In the genomic region with DNA sequence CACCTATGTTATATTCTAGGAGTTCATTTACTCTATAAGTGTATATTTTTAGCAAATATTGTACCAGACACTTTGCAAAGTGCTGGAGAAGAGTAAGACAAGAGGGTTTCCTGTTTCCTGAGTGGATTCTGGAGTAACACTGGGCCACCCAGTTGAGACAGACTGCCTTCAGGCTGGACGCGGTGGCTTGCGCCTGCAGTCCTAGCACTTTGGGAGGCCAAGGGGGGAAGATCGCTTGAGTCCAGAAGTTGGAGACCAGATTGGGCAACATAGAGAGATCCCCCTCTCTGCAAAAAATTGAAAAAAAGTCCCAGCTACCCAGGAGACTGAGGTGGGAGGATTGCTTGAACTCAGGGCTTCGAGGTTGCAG, we compare ENCODE assay signal across 8 cellular contexts. TPM values are rescaled to one million over a fixed set of nuclear protein-coding genes. Genes with fewer than 3 reads are reported as not detected.
DNase-seq lines count a peak whose midpoint lies in the region; ATAC-seq, FAIRE-seq and TF ChIP-seq lines count a peak whose summit lies in the region.

No MANE protein-coding gene starts in this region.

- no peak for TF ChIP-seq CTCF in AG04450 (IDR thresholded peaks at IDR 0.05; ENCODE audit: low read depth, low read length)

- peaks cover 29% of the 10 kb centered on the region for H3K36me3 ChIP-seq in HUES64 (ENCODE audit: insufficient read depth, low read length)
- H3K36me3 ChIP-seq in naive thymus-derived CD4-positive, alpha-beta T cell (ENCODE audit: control insufficient read depth in 2 of 3, insufficient read depth in 3 of 3, low read length in 3 of 3), result peaks cover 9 to 35% (median 11%) of the 10 kb centered on the region in 3 experiments

- no peak for DNase-seq in AG04450 (ENCODE audit: low read depth, low spot score)
- DNase-seq in central memory CD8-positive, alpha-beta T cell (ENCODE audit: low spot score in 2 of 2), result no peak
- DNase-seq in naive thymus-derived CD4-positive, alpha-beta T cell, result no peak
- no peak for DNase-seq in urothelium cell line (ENCODE audit: low spot score)
- no peak for DNase-seq in putamen (ENCODE audit: low spot score)

- POLR2A ChIA-PET in AG04450 (lab: Yijun Ruan, JAX), result interaction anchor here (1.3 kb wide), 2 partner anchors 56 to 58 kb away, joined by 3 to 7 read pairs; no protein-coding TSS in a partner anchor
- POLR2A ChIA-PET in naive thymus-derived CD4-positive, alpha-beta T cell (lab: Charles Lee), result interaction anchor here (0.7 to 4.0 kb wide), 12 partner anchors 9 to 399 kb away, joined by 3 to 38 read pairs (median 5); a partner anchor contains a TSS

- 97% methylated on average over 5 of the region's 5 CpGs for WGBS in HUES64

- intact Hi-C loops in naive thymus-derived CD4-positive, alpha-beta T cell (cut with micrococcal nuclease), result loop anchor here (1.0 to 5.0 kb wide), 13 partner anchors 8 to 813 kb away; a partner anchor contains a TSS

- no peak for ATAC-seq in central memory CD8-positive, alpha-beta T cell (replicated peaks; ENCODE audit: extremely low read depth, poor library complexity, severe bottlenecking)
- ATAC-seq in naive thymus-derived CD4-positive, alpha-beta T cell, result no peak
- ATAC-seq in GM19395 (IDR thresholded peaks at IDR 0.05; ENCODE audit: unreplicated experiment) (no peak), GM21390 (IDR thresholded peaks at IDR 0.05; ENCODE audit: unreplicated experiment) (no peak)

- no peaks in the 10 kb centered on the region for H3K27me3 Mint-ChIP-seq in central memory CD8-positive, alpha-beta T cell
- peaks cover 0 to 4% (median 0%) of the 10 kb centered on the region in 5 donors for H3K27me3 Mint-ChIP-seq in naive thymus-derived CD4-positive, alpha-beta T cell

- peaks cover 42% of the 10 kb centered on the region for H3K4me1 Mint-ChIP-seq in central memory CD8-positive, alpha-beta T cell
- H3K4me1 Mint-ChIP-seq in naive thymus-derived CD4-positive, alpha-beta T cell, result peaks cover 30 to 51% (median 44%) of the 10 kb centered on the region in 7 donors

- peak overlapping the region; percentile 97 for H3K4me3 Mint-ChIP-seq in central memory CD8-positive, alpha-beta T cell
- peak overlapping the region; percentile 94 to 99 (median 98) for H3K4me3 Mint-ChIP-seq in naive thymus-derived CD4-positive, alpha-beta T cell

- H3K9me3 Mint-ChIP-seq in central memory CD8-positive, alpha-beta T cell, result no peaks in the 10 kb centered on the region
- H3K9me3 Mint-ChIP-seq in naive thymus-derived CD4-positive, alpha-beta T cell, result peaks cover 0 to 4% (median 0%) of the 10 kb centered on the region in 11 donors

- H3K27me3 ChIP-seq in AG04450 (ENCODE audit: control insufficient read depth, insufficient read depth, low read length), result no peaks in the 10 kb centered on the region
- H3K27me3 ChIP-seq in HUES64 (ENCODE audit: insufficient read depth, low read length), result no peaks in the 10 kb centered on the region
- H3K27me3 ChIP-seq in naive thymus-derived CD4-positive, alpha-beta T cell (ENCODE audit: control insufficient read depth in 2 of 2, insufficient read depth in 2 of 2, low read length in 2 of 2), result no peaks in the 10 kb centered on the region

- peak overlapping the region; percentile 94 for H3K9ac ChIP-seq in HUES64 (ENCODE audit: low read depth, low read length)

- H3K27ac Mint-ChIP-seq in central memory CD8-positive, alpha-beta T cell (ENCODE audit: low read depth), result peak overlapping the region; percentile 93
- H3K27ac Mint-ChIP-seq in naive thymus-derived CD4-positive, alpha-beta T cell, result peak overlapping the region; percentile 88 to 99 (median 97)

- H3K36me3 Mint-ChIP-seq in central memory CD8-positive, alpha-beta T cell (ENCODE audit: insufficient read depth), result peaks cover 21% of the 10 kb centered on the region
- peaks cover 9 to 25% (median 22%) of the 10 kb centered on the region in 5 donors for H3K36me3 Mint-ChIP-seq in naive thymus-derived CD4-positive, alpha-beta T cell

- CTCF ChIA-PET in AG04450 (lab: Charles Lee), result interaction anchor here (0.7 to 1.5 kb wide), 3 partner anchors 13 to 90 kb away, joined by 3 to 9 read pairs (median 4); no protein-coding TSS in a partner anchor
- CTCF ChIA-PET in naive thymus-derived CD4-positive, alpha-beta T cell (lab: Charles Lee), result interaction anchor here (0.6 kb wide), 2 partner anchors 55 to 460 kb away, joined by 3 to 4 read pairs; no protein-coding TSS in a partner anchor

- FAIRE-seq in urothelium cell line (lab: Jason Lieb, UNC), result no peak

- peaks cover 13% of the 10 kb centered on the region; the same call in 1 of the 2 replicates for H3K4me1 ChIP-seq in HUES64 (ENCODE audit: insufficient read depth, low read length)
- peaks cover 12 to 14% of the 10 kb centered on the region in 2 donors for H3K4me1 ChIP-seq in naive thymus-derived CD4-positive, alpha-beta T cell (ENCODE audit: control insufficient read depth in 2 of 2, insufficient read depth in 2 of 2, low read length in 2 of 2)

- H3K9me3 ChIP-seq in AG04450 (ENCODE audit: control insufficient read depth, insufficient read depth, low read length), result no peaks in the 10 kb centered on the region; the same call in 1 of the 2 replicates
- no peaks in the 10 kb centered on the region for H3K9me3 ChIP-seq in HUES64 (ENCODE audit: insufficient read depth, low read depth, low read length)
- H3K9me3 ChIP-seq in naive thymus-derived CD4-positive, alpha-beta T cell (ENCODE audit: control insufficient read depth in 2 of 3, low read length in 3 of 3), result no peaks in the 10 kb centered on the region

- H3K27ac ChIP-seq in AG04450 (ENCODE audit: low read depth, low read length) (no peak overlapping the region), HUES64 (ENCODE audit: low read depth, low read length) (no peak overlapping the region)
- peak overlapping the region; percentile 90 for H3K27ac ChIP-seq in naive thymus-derived CD4-positive, alpha-beta T cell (ENCODE audit: low read depth, low read length)

- peak overlapping the region; percentile 69; the same call in 1 of the 2 replicates for H3K4me3 ChIP-seq in AG04450 (ENCODE audit: low read depth, low read length)
- H3K4me3 ChIP-seq in HUES64 (ENCODE audit: low read length), result peak overlapping the region; percentile 67
- H3K4me3 ChIP-seq in naive thymus-derived CD4-positive, alpha-beta T cell (ENCODE audit: low read length), result peak overlapping the region; percentile 83

RNA-seq across cellular contexts. Expression of a gene that starts 0.8 kb away (rescaled TPM):
- polyA plus RNA-seq in AG04450 (2011; rRNA removed), result 6.4 and 6.7 TPM in 2 replicates
- 13.6 and 15.2 TPM in 2 replicates for polyA minus RNA-seq in AG04450 (2011; rRNA and poly(A)+ RNA removed)
- 8.9 TPM for polyA plus RNA-seq in HUES64 (2013, experiment 1 of 2)
- polyA plus RNA-seq in HUES64 (2013, experiment 2 of 2), result 9.2 TPM
- 10 to 100 TPM; 33.9 to 51.6 (median 43.8) TPM for total RNA-seq in naive thymus-derived CD4-positive, alpha-beta T cell
- 10 to 100 TPM; 15.5 to 20.6 TPM for polyA plus RNA-seq in naive thymus-derived CD4-positive, alpha-beta T cell

RNA-seq across cellular contexts. Expression of a gene that starts 17.9 kb away (rescaled TPM):
- polyA plus RNA-seq in AG04450 (2011; rRNA removed), result 0.72 and 1.2 TPM in 2 replicates
- 1.4 and 2.1 TPM in 2 replicates for polyA minus RNA-seq in AG04450 (2011; rRNA and poly(A)+ RNA removed)
- polyA plus RNA-seq in HUES64 (2013, experiment 1 of 2), result not detected
- 0.32 TPM for polyA plus RNA-seq in HUES64 (2013, experiment 2 of 2)
- 1 to 10 TPM in 1 of 5 experiments, under 1 TPM in 3, not detected in 1; 0.80 to 1.9 (median 0.90) TPM for total RNA-seq in naive thymus-derived CD4-positive, alpha-beta T cell
- 1 to 10 TPM in 1 of 2 donors, under 1 TPM in 1; 0.44 to 2.5 TPM for polyA plus RNA-seq in naive thymus-derived CD4-positive, alpha-beta T cell

RNA-seq across cellular contexts. Expression of a gene that starts 57.5 kb away (rescaled TPM):
- polyA plus RNA-seq in AG04450 (2011; rRNA removed), result 62.9 and 79.3 TPM in 2 replicates
- polyA minus RNA-seq in AG04450 (2011; rRNA and poly(A)+ RNA removed), result 74.2 and 83.2 TPM in 2 replicates
- polyA plus RNA-seq in HUES64 (2013, experiment 1 of 2), result 35.0 TPM
- polyA plus RNA-seq in HUES64 (2013, experiment 2 of 2), result 34.2 TPM
- 100 to 1,000 TPM; 110 to 165 (median 157) TPM for total RNA-seq in naive thymus-derived CD4-positive, alpha-beta T cell
- polyA plus RNA-seq in naive thymus-derived CD4-positive, alpha-beta T cell, result 10 to 100 TPM; 65.8 to 81.7 TPM
